Comparison of ENCODE assay signal across 2 cellular contexts in the genomic region with DNA sequence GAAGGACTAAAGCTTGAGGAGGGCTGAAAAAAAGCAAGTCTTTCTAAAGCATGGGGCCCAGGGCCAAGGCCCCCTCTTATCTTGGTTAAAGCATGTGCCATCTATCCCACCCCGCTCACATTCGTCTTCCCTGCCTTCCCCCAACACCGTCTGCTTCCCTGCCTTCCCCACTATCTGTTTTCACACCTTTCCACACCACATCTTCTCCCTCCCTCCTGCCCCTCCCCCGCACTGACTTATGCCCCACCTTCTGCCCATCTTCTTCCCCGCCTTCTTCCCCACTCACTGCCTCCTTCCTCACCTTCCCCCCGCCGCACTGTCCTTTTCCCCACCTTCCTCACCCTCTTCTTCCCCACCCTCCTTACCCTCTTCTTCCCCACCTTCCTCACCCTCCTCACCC.
TF ChIP-seq lines count a peak whose summit lies in the region.

No MANE protein-coding gene starts in this region.

TF ChIP-seq in SK-N-SH, 30 proteins besides CTCF, POLR2A, EP300 and RAD21 (continued from another document):
- TF ChIP-seq, protein P1, sequence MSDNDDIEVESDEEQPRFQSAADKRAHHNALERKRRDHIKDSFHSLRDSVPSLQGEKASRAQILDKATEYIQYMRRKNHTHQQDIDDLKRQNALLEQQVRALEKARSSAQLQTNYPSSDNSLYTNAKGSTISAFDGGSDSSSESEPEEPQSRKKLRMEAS (IDR thresholded peaks at IDR 0.05; ENCODE audit: low read depth): no peak
- TF ChIP-seq CHD2 (IDR thresholded peaks at IDR 0.05; ENCODE audit: low read length, partially characterized antibody): no peak
- no peak for TF ChIP-seq POLR2AphosphoS5 (IDR thresholded peaks at IDR 0.05; ENCODE audit: low read depth, low read length)
- no peak for TF ChIP-seq ELF1 (IDR thresholded peaks at IDR 0.05)
- TF ChIP-seq, protein P2, sequence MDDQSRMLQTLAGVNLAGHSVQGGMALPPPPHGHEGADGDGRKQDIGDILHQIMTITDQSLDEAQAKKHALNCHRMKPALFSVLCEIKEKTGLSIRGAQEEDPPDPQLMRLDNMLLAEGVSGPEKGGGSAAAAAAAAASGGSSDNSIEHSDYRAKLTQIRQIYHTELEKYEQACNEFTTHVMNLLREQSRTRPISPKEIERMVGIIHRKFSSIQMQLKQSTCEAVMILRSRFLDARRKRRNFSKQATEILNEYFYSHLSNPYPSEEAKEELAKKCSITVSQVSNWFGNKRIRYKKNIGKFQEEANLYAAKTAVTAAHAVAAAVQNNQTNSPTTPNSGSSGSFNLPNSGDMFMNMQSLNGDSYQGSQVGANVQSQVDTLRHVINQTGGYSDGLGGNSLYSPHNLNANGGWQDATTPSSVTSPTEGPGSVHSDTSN (IDR thresholded peaks at IDR 0.05): no peak
- no peak for TF ChIP-seq TCF12 (IDR thresholded peaks at IDR 0.05)
- no peak for TF ChIP-seq SIN3A (IDR thresholded peaks at IDR 0.05; ENCODE audit: borderline replicate concordance, low read depth, low read length)
- no peak for TF ChIP-seq NFIC (IDR thresholded peaks at IDR 0.05; ENCODE audit: borderline replicate concordance)
- TF ChIP-seq RFX5 (IDR thresholded peaks at IDR 0.05; ENCODE audit: low read length): no peak

TF ChIP-seq in SK-N-SH treated with all-trans-retinoic acid at 6 μM for 48 hours, 23 proteins besides CTCF, POLR2A, EP300 and RAD21 (continued from another document):
- TF ChIP-seq, protein P3, sequence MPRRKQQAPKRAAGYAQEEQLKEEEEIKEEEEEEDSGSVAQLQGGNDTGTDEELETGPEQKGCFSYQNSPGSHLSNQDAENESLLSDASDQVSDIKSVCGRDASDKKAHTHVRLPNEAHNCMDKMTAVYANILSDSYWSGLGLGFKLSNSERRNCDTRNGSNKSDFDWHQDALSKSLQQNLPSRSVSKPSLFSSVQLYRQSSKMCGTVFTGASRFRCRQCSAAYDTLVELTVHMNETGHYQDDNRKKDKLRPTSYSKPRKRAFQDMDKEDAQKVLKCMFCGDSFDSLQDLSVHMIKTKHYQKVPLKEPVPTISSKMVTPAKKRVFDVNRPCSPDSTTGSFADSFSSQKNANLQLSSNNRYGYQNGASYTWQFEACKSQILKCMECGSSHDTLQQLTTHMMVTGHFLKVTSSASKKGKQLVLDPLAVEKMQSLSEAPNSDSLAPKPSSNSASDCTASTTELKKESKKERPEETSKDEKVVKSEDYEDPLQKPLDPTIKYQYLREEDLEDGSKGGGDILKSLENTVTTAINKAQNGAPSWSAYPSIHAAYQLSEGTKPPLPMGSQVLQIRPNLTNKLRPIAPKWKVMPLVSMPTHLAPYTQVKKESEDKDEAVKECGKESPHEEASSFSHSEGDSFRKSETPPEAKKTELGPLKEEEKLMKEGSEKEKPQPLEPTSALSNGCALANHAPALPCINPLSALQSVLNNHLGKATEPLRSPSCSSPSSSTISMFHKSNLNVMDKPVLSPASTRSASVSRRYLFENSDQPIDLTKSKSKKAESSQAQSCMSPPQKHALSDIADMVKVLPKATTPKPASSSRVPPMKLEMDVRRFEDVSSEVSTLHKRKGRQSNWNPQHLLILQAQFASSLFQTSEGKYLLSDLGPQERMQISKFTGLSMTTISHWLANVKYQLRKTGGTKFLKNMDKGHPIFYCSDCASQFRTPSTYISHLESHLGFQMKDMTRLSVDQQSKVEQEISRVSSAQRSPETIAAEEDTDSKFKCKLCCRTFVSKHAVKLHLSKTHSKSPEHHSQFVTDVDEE (CRISPR knock-in tag; IDR thresholded peaks at IDR 0.05): no peak
- TF ChIP-seq GLIS3 (CRISPR knock-in tag; IDR thresholded peaks at IDR 0.05) (no peak), CSDC2 (CRISPR knock-in tag; IDR thresholded peaks at IDR 0.05) (no peak)
